25 cellular contexts compared by ENCODE assay signal in genomic region chr20:52630138-52630537, GRCh38.
"Had no signal": no experiment of that assay in that cellular context is flagged by ENCODE, and none has a peak within 500 bp of the region (broad histone marks: within the 10 kb centered on the region; RNA-seq: fewer than 3 reads in every experiment).

No MANE protein-coding gene starts in this region.

- FAIRE-seq: endothelial cell of umbilical vein, islet of Langerhans, keratinocyte had no signal

- H3K4me1 ChIP-seq: esophagus muscularis mucosa, gastrocnemius medialis, heart right ventricle, left lung, lower lobe of right lung had no signal

- H3K27ac Mint-ChIP-seq: mesothelial cell of epicardium; naive B cell; naive thymus-derived CD8-positive, alpha-beta T cell had no signal

- H3K27ac ChIP-seq: coronary artery, dorsolateral prefrontal cortex, esophagus muscularis mucosa, gastrocnemius medialis, heart right ventricle, left lung, lower lobe of right lung had no signal

- ATAC-seq: gastrocnemius medialis; heart right ventricle; left cardiac atrium; left lung; left ventricle myocardium superior; lower lobe of right lung; mucosa of descending colon; naive thymus-derived CD8-positive, alpha-beta T cell had no signal

- H3K9me3 ChIP-seq: lower lobe of right lung had no signal

- H3K4me1 Mint-ChIP-seq: mesothelial cell of epicardium, naive B cell had no signal

- H3K36me3 ChIP-seq: esophagus muscularis mucosa, gastrocnemius medialis, heart right ventricle, left lung, lower lobe of right lung had no signal

- H3K27me3 Mint-ChIP-seq: naive B cell had no signal

- DNase-seq: dermis blood vessel endothelial cell; dorsolateral prefrontal cortex; effector CD4-positive, alpha-beta T cell; effector memory CD4-positive, alpha-beta T cell; foreskin fibroblast; foreskin melanocyte; gastrocnemius medialis; glutamatergic neuron; head of caudate nucleus; heart right ventricle; hippocampal formation; left cardiac atrium; left lung; left ventricle myocardium superior; lower lobe of right lung; mesenchymal stem cell; mucosa of descending colon; naive B cell; naive thymus-derived CD8-positive, alpha-beta T cell had no signal

- H3K36me3 Mint-ChIP-seq: mesothelial cell of epicardium; naive B cell; naive thymus-derived CD8-positive, alpha-beta T cell had no signal

- H3K4me3 Mint-ChIP-seq: mesothelial cell of epicardium; naive B cell; naive thymus-derived CD8-positive, alpha-beta T cell had no signal

- H3K4me3 ChIP-seq: coronary artery, dorsolateral prefrontal cortex, esophagus muscularis mucosa, gastrocnemius medialis, heart right ventricle, left lung, lower lobe of right lung, mucosa of descending colon had no signal

- H3K27me3 ChIP-seq: esophagus muscularis mucosa, gastrocnemius medialis, heart right ventricle, left lung had no signal
